In genomic region chr17:80279895-80280294, GRCh38 we compare ENCODE assay signal across 1 cellular context.
TF ChIP-seq lines count a peak whose summit lies in the region.

No MANE protein-coding gene starts in this region.

TF ChIP-seq in endothelial cell of umbilical vein, 7 proteins besides CTCF, POLR2A, EP300 and RAD21:
- TF ChIP-seq MYC (IDR thresholded peaks at IDR 0.05; ENCODE audit: low read depth, low read length) (no peak), JUN (IDR thresholded peaks at IDR 0.05; ENCODE audit: borderline replicate concordance, insufficient read depth, insufficient read length, low read depth) (no peak), EZH2 (IDR thresholded peaks at IDR 0.05; ENCODE audit: borderline replicate concordance, low read depth, low read length, severe bottlenecking) (no peak), MAX (IDR thresholded peaks at IDR 0.05; ENCODE audit: insufficient read depth, insufficient read length) (no peak), GATA2 (IDR thresholded peaks at IDR 0.05; ENCODE audit: insufficient read depth, insufficient read length, low read depth, low read length) (no peak), FOS (IDR thresholded peaks at IDR 0.05; ENCODE audit: borderline replicate concordance, insufficient read depth, low read length) (no peak), POLR2AphosphoS5 (IDR thresholded peaks at IDR 0.05; ENCODE audit: insufficient read depth, low read depth, low read length) (no peak)
